Comparison of ENCODE assay signal across 13 cellular contexts in the genomic region with DNA sequence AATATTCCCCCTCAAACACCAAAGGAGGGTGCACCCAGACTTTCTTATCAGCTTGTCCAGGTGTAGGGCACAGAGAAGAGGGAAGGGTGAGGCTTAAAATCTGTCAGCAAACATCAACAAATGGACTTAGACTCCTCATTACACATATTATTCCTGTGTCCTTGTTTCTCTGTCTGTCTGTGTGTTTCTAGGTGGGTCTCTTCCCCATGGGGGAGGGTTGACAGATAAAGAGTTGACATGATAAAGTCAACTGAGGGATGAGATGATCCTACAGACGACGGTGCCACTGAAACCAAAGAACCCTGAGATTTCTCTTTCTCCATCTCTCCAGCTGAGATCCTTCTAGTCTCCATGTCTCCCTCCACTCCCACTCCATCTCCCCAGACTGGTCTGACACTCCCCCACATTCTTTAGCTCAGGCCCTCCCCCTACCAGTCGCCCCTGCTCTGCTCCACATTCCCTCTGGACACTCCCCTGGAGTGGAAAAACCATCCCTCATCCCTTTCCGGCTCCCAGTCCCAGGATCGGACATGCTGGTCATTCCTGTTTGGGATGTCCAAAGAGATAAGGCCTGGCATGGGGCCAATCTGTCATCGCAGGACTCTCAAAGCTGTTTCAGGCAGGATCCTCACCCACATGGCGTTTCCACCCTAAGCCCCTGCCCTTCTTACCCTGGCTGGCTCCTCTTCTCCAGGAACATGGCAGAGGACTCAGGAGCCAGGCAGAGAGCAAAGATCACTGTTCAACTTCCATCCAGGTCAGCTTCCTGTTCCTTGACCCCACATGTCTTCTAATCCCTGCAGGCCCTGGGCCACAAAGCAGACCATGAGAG. TPM values are rescaled to one million over a fixed set of nuclear protein-coding genes. Genes with fewer than 3 reads are reported as not detected.
DNase-seq lines count a peak whose midpoint lies in the region; ATAC-seq and TF ChIP-seq lines count a peak whose summit lies in the region.
"Had no signal": no experiment of that assay in that cellular context is flagged by ENCODE, and none has a peak within 500 bp of the region (broad histone marks: within the 10 kb centered on the region; RNA-seq: fewer than 3 reads in every experiment).

No MANE protein-coding gene starts in this region.

- H3K4me3 ChIP-seq in Karpas-422 (ENCODE audit: low read length): no peak overlapping the region
- H3K4me3 ChIP-seq in body of pancreas: no peak overlapping the region

- no peaks in the 10 kb centered on the region for H3K9me3 Mint-ChIP-seq in stimulated activated effector memory CD8-positive, alpha-beta T cell treated with anti-CD3 and anti-CD28 coated beads, Interleukin-12 subunit alpha, Interleukin-12 subunit beta, amount 100 ng/mL, for 72 hours
- H3K9me3 Mint-ChIP-seq in stimulated activated naive CD8-positive, alpha-beta T cell treated with anti-CD3 and anti-CD28 coated beads, Interleukin-15, amount 100 ng/mL, for 72 hours: no peaks in the 10 kb centered on the region
- H3K9me3 Mint-ChIP-seq: activated naive CD4-positive, alpha-beta T cell treated with anti-CD3 and anti-CD28 coated beads for 36 hours had no signal

- no peak overlapping the region for H2AFZ ChIP-seq in Karpas-422 (ENCODE audit: low read length)

- H3K4me2 ChIP-seq in Karpas-422 (ENCODE audit: low read depth, low read length, poor library complexity, severe bottlenecking): peak overlapping the region; percentile 22

- H3K9me2 ChIP-seq in Karpas-422 (replicated peaks; ENCODE audit: insufficient read depth, low read length): no peaks in the 10 kb centered on the region

- TF ChIP-seq CTCF in body of pancreas (IDR thresholded peaks at IDR 0.05) (no peak), GM10266 (IDR thresholded peaks at IDR 0.05; ENCODE audit: control insufficient read depth, insufficient read depth, low read depth, missing control alignments) (no peak)

- H3K36me3 Mint-ChIP-seq in stimulated activated effector memory CD8-positive, alpha-beta T cell treated with anti-CD3 and anti-CD28 coated beads, Interleukin-12 subunit alpha, Interleukin-12 subunit beta, amount 100 ng/mL, for 72 hours: no peaks in the 10 kb centered on the region

- no peak overlapping the region for H3K27ac ChIP-seq in Karpas-422 (ENCODE audit: low read length)
- peak overlapping the region; percentile 8 to 97 (median 46) for H3K27ac ChIP-seq in body of pancreas

- DNase-seq in Karpas-422 (no peak), body of pancreas (peak; percentile 44 to 62 (median 50)), kidney glomerular epithelial cell (lab: John Stamatoyannopoulos, UW) (peak; percentile 93), GM10266 (ENCODE audit: extremely low spot score) (no peak), AG08396 (ENCODE audit: low spot score) (no peak)
- no peak for DNase-seq in stimulated activated effector memory CD8-positive, alpha-beta T cell treated with anti-CD3 and anti-CD28 coated beads, Interleukin-12 subunit alpha, Interleukin-12 subunit beta, amount 100 ng/mL, for 72 hours (ENCODE audit: low spot score in 2 of 2)
- DNase-seq in stimulated activated naive CD8-positive, alpha-beta T cell treated with anti-CD3 and anti-CD28 coated beads, Interleukin-15, amount 100 ng/mL, for 72 hours: no peak
- DNase-seq: activated naive CD4-positive, alpha-beta T cell treated with anti-CD3 and anti-CD28 coated beads for 36 hours; KG1; left colon; NCI-H82; stimulated activated CD4-positive, alpha-beta T cell treated with anti-CD3 and anti-CD28 coated beads, Interleukin-15, amount 100 ng/mL, for 24 hours had no signal

- H3K79me2 ChIP-seq in Karpas-422 (ENCODE audit: low read length): no peaks in the 10 kb centered on the region

- H3K9ac ChIP-seq in Karpas-422 (ENCODE audit: low read length): no peak overlapping the region

- H3K36me3 ChIP-seq in Karpas-422 (ENCODE audit: insufficient read depth, low read length): no peaks in the 10 kb centered on the region
- H3K36me3 ChIP-seq in body of pancreas (replicated peaks in 1 of 2; ENCODE audit: insufficient read depth in 1 of 2, low read depth in 2 of 2): no peaks in the 10 kb centered on the region

- no peak for TF ChIP-seq POLR2A in body of pancreas (IDR thresholded peaks at IDR 0.05)

- peaks cover 29% of the 10 kb centered on the region for H3K27me3 Mint-ChIP-seq in stimulated activated naive CD8-positive, alpha-beta T cell treated with anti-CD3 and anti-CD28 coated beads, Interleukin-15, amount 100 ng/mL, for 72 hours

- no peaks in the 10 kb centered on the region for H3K9me3 ChIP-seq in Karpas-422 (ENCODE audit: low read length)
- no peaks in the 10 kb centered on the region for H3K9me3 ChIP-seq in body of pancreas

- H3K27ac Mint-ChIP-seq in stimulated activated effector memory CD8-positive, alpha-beta T cell treated with anti-CD3 and anti-CD28 coated beads, Interleukin-12 subunit alpha, Interleukin-12 subunit beta, amount 100 ng/mL, for 72 hours: peak overlapping the region; percentile 60
- no peak overlapping the region for H3K27ac Mint-ChIP-seq in stimulated activated naive CD8-positive, alpha-beta T cell treated with anti-CD3 and anti-CD28 coated beads, Interleukin-15, amount 100 ng/mL, for 72 hours

- no peak overlapping the region for H3K4me3 Mint-ChIP-seq in stimulated activated effector memory CD8-positive, alpha-beta T cell treated with anti-CD3 and anti-CD28 coated beads, Interleukin-12 subunit alpha, Interleukin-12 subunit beta, amount 100 ng/mL, for 72 hours
- no peak overlapping the region for H3K4me3 Mint-ChIP-seq in stimulated activated naive CD8-positive, alpha-beta T cell treated with anti-CD3 and anti-CD28 coated beads, Interleukin-15, amount 100 ng/mL, for 72 hours

- H3K4me1 ChIP-seq in Karpas-422 (ENCODE audit: low read length) (peaks cover 44% of the 10 kb centered on the region), body of pancreas (peaks cover 63% of the 10 kb centered on the region)

- H4K20me1 ChIP-seq in Karpas-422 (ENCODE audit: insufficient read depth, low read depth, low read length): no peaks in the 10 kb centered on the region

- no peak for ATAC-seq in body of pancreas
- no peak for ATAC-seq in stimulated activated effector memory CD8-positive, alpha-beta T cell treated with anti-CD3 and anti-CD28 coated beads, Interleukin-12 subunit alpha, Interleukin-12 subunit beta, amount 100 ng/mL, for 72 hours
- no peak for ATAC-seq in stimulated activated naive CD8-positive, alpha-beta T cell treated with anti-CD3 and anti-CD28 coated beads, Interleukin-15, amount 100 ng/mL, for 72 hours
- ATAC-seq in GM21529 (IDR thresholded peaks at IDR 0.05; ENCODE audit: unreplicated experiment): no peak
- ATAC-seq: left colon had no signal

- intact Hi-C loops in body of pancreas (cut with DNase I): no loop called here

- no peaks in the 10 kb centered on the region for H3K27me3 ChIP-seq in Karpas-422 (ENCODE audit: low read length)
- H3K27me3 ChIP-seq in body of pancreas: no peaks in the 10 kb centered on the region

- 58 to 59% methylated on average over 7 of the region's 7 CpGs for WGBS in body of pancreas, 2 donors

- H3K4me1 Mint-ChIP-seq in stimulated activated effector memory CD8-positive, alpha-beta T cell treated with anti-CD3 and anti-CD28 coated beads, Interleukin-12 subunit alpha, Interleukin-12 subunit beta, amount 100 ng/mL, for 72 hours: peaks cover 52% of the 10 kb centered on the region
- peaks cover 49% of the 10 kb centered on the region for H3K4me1 Mint-ChIP-seq in stimulated activated naive CD8-positive, alpha-beta T cell treated with anti-CD3 and anti-CD28 coated beads, Interleukin-15, amount 100 ng/mL, for 72 hours

RNA-seq across cellular contexts. Expression of gene ITGA3, which starts 2.9 kb away (rescaled TPM):
- 1.0 and 1.6 TPM in 2 replicates for total RNA-seq in Karpas-422 (2014; rRNA removed; shearing (Covaris generic); ENCODE audit: low replicate concordance)
- 10 to 100 TPM; 31.0 to 36.3 TPM for total RNA-seq in body of pancreas

RNA-seq across cellular contexts. Expression of gene PDK2, which starts 42.1 kb away (rescaled TPM):
- not detected in 2 replicates for total RNA-seq in Karpas-422 (2014; rRNA removed; shearing (Covaris generic); ENCODE audit: low replicate concordance)
- 100 to 1,000 TPM in 1 of 2 donors, 10 to 100 TPM in 1; 27.0 to 119 TPM for total RNA-seq in body of pancreas

RNA-seq across cellular contexts. Expression of gene DLX3, which starts 58.0 kb away (rescaled TPM):
- total RNA-seq in Karpas-422 (2014; rRNA removed; shearing (Covaris generic); ENCODE audit: low replicate concordance): 0.22 TPM in 1 of 2 replicates, not detected in the other
- total RNA-seq in body of pancreas: not detected
- total RNA-seq: activated naive CD4-positive, alpha-beta T cell treated with anti-CD3 and anti-CD28 coated beads for 36 hours; left colon had no signal

Comparison
In these comparisons a context has a peak if more than half of its experiments do, and no peak if none do; other contexts are left out.
1. DNase-seq: peak in body of pancreas (4 of 4) and kidney glomerular epithelial cell (single experiment); none in Karpas-422 (single experiment), stimulated activated effector memory CD8-positive, alpha-beta T cell treated with anti-CD3 and anti-CD28 coated beads, Interleukin-12 subunit alpha, Interleukin-12 subunit beta, amount 100 ng/mL, for 72 hours (0 of 2), GM10266 (single experiment), AG08396 (single experiment) and stimulated activated naive CD8-positive, alpha-beta T cell treated with anti-CD3 and anti-CD28 coated beads, Interleukin-15, amount 100 ng/mL, for 72 hours (0 of 2).
2. RNA of gene ITGA3, which starts 2.9 kb away (total RNA-seq): 31.0 to 36.3 TPM in body of pancreas; 1.0 to 1.6 TPM in Karpas-422; every median in the first group is over 10 times any median in the second.
3. RNA of gene PDK2, which starts 42.1 kb away (total RNA-seq): 27.0 to 119 TPM in body of pancreas; not detected in Karpas-422; every median in the first group is over 10 times any median in the second.